In genomic region chr17:60623415-60623814, GRCh38 we compare ENCODE assay signal across 20 cellular contexts. TPM values are rescaled to one million over a fixed set of nuclear protein-coding genes. Genes with fewer than 3 reads are reported as not detected.
DNase-seq lines count a peak whose midpoint lies in the region; ATAC-seq and TF ChIP-seq lines count a peak whose summit lies in the region.
"Had no signal": no experiment of that assay in that cellular context is flagged by ENCODE, and none has a peak within 500 bp of the region (broad histone marks: within the 10 kb centered on the region; RNA-seq: fewer than 3 reads in every experiment).

No MANE protein-coding gene starts in this region.

- H4K8ac ChIP-seq in H9 (replicated peaks; ENCODE audit: insufficient read length, low read depth, low read length) = no peak overlapping the region
- no peak overlapping the region for H4K8ac ChIP-seq in mesendoderm (ENCODE audit: low read depth, low read length)

- peak overlapping the region; percentile 37 for H3K27ac ChIP-seq in A673 (ENCODE audit: low read depth, low read length, poor library complexity, severe bottlenecking)
- no peak overlapping the region for H3K27ac ChIP-seq in H9 (ENCODE audit: insufficient read length, low read depth, low read length)
- H3K27ac ChIP-seq in SK-N-MC = peak overlapping the region; percentile 44
- H3K27ac ChIP-seq in mesendoderm (ENCODE audit: low read depth, low read length) = no peak overlapping the region
- H3K27ac ChIP-seq: HL-60 had no signal

- H2AK5ac ChIP-seq in H9 (ENCODE audit: insufficient read length, low read length) (no peak overlapping the region), mesendoderm (ENCODE audit: low read length) (no peak overlapping the region)

- H3K9ac ChIP-seq in H9 (ENCODE audit: extremely low read depth, insufficient read length, low read length) (no peak overlapping the region), SK-N-MC (ENCODE audit: insufficient read length) (no peak overlapping the region), mesendoderm (ENCODE audit: low read length) (no peak overlapping the region)

- H3K4me3 ChIP-seq in A673 (ENCODE audit: low read depth, low read length, poor library complexity, severe bottlenecking) (no peak overlapping the region), SK-N-MC (no peak overlapping the region), mesendoderm (ENCODE audit: low read length) (no peak overlapping the region), mucosa of descending colon (no peak overlapping the region)

- H3K79me2 ChIP-seq in H9 (ENCODE audit: insufficient read depth, low read length) (peaks cover 5% of the 10 kb centered on the region; the same call in 1 of the 2 replicates), mesendoderm (ENCODE audit: control insufficient read depth, insufficient read depth, low read length) (peaks cover 9% of the 10 kb centered on the region)

- H3K18ac ChIP-seq in H9 (ENCODE audit: insufficient read length, low read depth, low read length) = no peak overlapping the region
- no peak overlapping the region for H3K18ac ChIP-seq in mesendoderm (ENCODE audit: low read length)

- no peaks in the 10 kb centered on the region for H3K36me3 ChIP-seq in A673 (ENCODE audit: insufficient read depth, low read length, poor library complexity, severe bottlenecking)
- H3K36me3 ChIP-seq in SK-N-MC (ENCODE audit: insufficient read depth, low read length) = no peaks in the 10 kb centered on the region
- H3K36me3 ChIP-seq in mesendoderm (ENCODE audit: control insufficient read depth, insufficient read depth, low read length) = no peaks in the 10 kb centered on the region
- no peaks in the 10 kb centered on the region for H3K36me3 ChIP-seq in mucosa of descending colon (ENCODE audit: low read depth)

- H3K4me1 Mint-ChIP-seq in H9 = no peaks in the 10 kb centered on the region
- H3K4me1 Mint-ChIP-seq in activated naive CD4-positive, alpha-beta T cell treated with anti-CD3 and anti-CD28 coated beads, Interleukin-2, amount 10 ng/mL, durations not matched to agents 7 days and 5 days = peaks cover 2% of the 10 kb centered on the region

- H2BK120ac ChIP-seq in H9 (ENCODE audit: low read depth, low read length, poor library complexity, severe bottlenecking) = no peak overlapping the region
- no peak overlapping the region for H2BK120ac ChIP-seq in mesendoderm (ENCODE audit: low read depth, low read length)

- no peak overlapping the region for H2BK5ac ChIP-seq in H9 (ENCODE audit: insufficient read length, low read length)
- H2BK5ac ChIP-seq in mesendoderm (ENCODE audit: low read length) = no peak overlapping the region

- no peak overlapping the region for H3K4me3 Mint-ChIP-seq in H9
- no peak overlapping the region for H3K4me3 Mint-ChIP-seq in activated naive CD4-positive, alpha-beta T cell treated with anti-CD3 and anti-CD28 coated beads, Interleukin-2, amount 10 ng/mL, durations not matched to agents 7 days and 5 days
- H3K4me3 Mint-ChIP-seq: CD4-positive, CD25-positive, alpha-beta regulatory T cell; CD8-positive, alpha-beta memory T cell; HFFc6 had no signal

- no CpG with 5 or more reads among the region's 9 CpGs for WGBS in H9 (ENCODE audit: extremely low coverage, insufficient read length, low lambda C conversion rate)
- WGBS in mesendoderm (ENCODE audit: extremely low coverage, insufficient coverage, low lambda C conversion rate) = no CpG with 5 or more reads among the region's 9 CpGs

- H3K4me1 ChIP-seq in A673 (ENCODE audit: insufficient read depth, low read length, poor library complexity, severe bottlenecking) = no peaks in the 10 kb centered on the region
- H3K4me1 ChIP-seq in H9 (ENCODE audit: insufficient read depth, low read length) = no peaks in the 10 kb centered on the region
- no peaks in the 10 kb centered on the region for H3K4me1 ChIP-seq in mesendoderm (ENCODE audit: control insufficient read depth, low read depth, low read length)
- H3K4me1 ChIP-seq in mucosa of descending colon (ENCODE audit: low read depth) = no peaks in the 10 kb centered on the region
- H3K4me1 ChIP-seq: BE2C had no signal

- H3K23me2 ChIP-seq in H9 (ENCODE audit: insufficient read length, low read depth, low read length, poor library complexity, severe bottlenecking) = no peaks in the 10 kb centered on the region

- H4K5ac ChIP-seq in H9 (ENCODE audit: insufficient read length, low read depth, low read length) (no peak overlapping the region), mesendoderm (ENCODE audit: low read length) (no peak overlapping the region)

- TF ChIP-seq CTCF in A673 (conservative IDR thresholded peaks at IDR 0.05; ENCODE audit: low read depth, low read length) (no peak), H9 (conservative IDR thresholded peaks at IDR 0.05) (no peak), mucosa of descending colon (IDR thresholded peaks at IDR 0.05) (no peak)

- H3K23ac ChIP-seq in H9 (ENCODE audit: insufficient read length, low read depth, low read length) (no peak overlapping the region), mesendoderm (ENCODE audit: low read length) (no peak overlapping the region)

- intact Hi-C loops in A673 (cut with micrococcal nuclease; ENCODE audit: unreplicated experiment) (no loop called here), mucosa of descending colon (cut with DNase I, micrococcal nuclease) (no loop called here)

- H3K9me3 Mint-ChIP-seq in H9 = no peaks in the 10 kb centered on the region; a peak in 2 of 5 replicates
- H3K9me3 Mint-ChIP-seq in activated naive CD4-positive, alpha-beta T cell treated with anti-CD3 and anti-CD28 coated beads, Interleukin-2, amount 10 ng/mL, durations not matched to agents 7 days and 5 days = no peaks in the 10 kb centered on the region
- H3K9me3 Mint-ChIP-seq: CD4-positive, CD25-positive, alpha-beta regulatory T cell; CD8-positive, alpha-beta memory T cell; HFFc6 had no signal

- no TSS peak for BruUV-seq in A673 (replicated peaks; lab: Mats Ljungman, UMichigan)

- H2AFZ ChIP-seq in H9 (ENCODE audit: low read length) = no peak overlapping the region

- peak overlapping the region; percentile 40 to 78 (median 71); a peak in 4 of 7 replicates for H3K27ac Mint-ChIP-seq in H9
- no peak overlapping the region for H3K27ac Mint-ChIP-seq in activated naive CD4-positive, alpha-beta T cell treated with anti-CD3 and anti-CD28 coated beads, Interleukin-2, amount 10 ng/mL, durations not matched to agents 7 days and 5 days
- H3K27ac Mint-ChIP-seq: HFFc6 had no signal

- H2BK15ac ChIP-seq in H9 (ENCODE audit: low read depth, low read length) = no peak overlapping the region
- H2BK15ac ChIP-seq in mesendoderm (replicated peaks; ENCODE audit: low read depth) = no peak overlapping the region

- no peak for ATAC-seq in mucosa of descending colon
- ATAC-seq: HCT116 had no signal

- H3K27me3 ChIP-seq in A673 (replicated peaks; ENCODE audit: insufficient read depth, low read depth, low read length, poor library complexity) = no peaks in the 10 kb centered on the region
- no peaks in the 10 kb centered on the region for H3K27me3 ChIP-seq in H9 (ENCODE audit: insufficient read depth, low read length)
- no peaks in the 10 kb centered on the region for H3K27me3 ChIP-seq in mesendoderm (ENCODE audit: insufficient read depth, low read length, poor library complexity)
- H3K27me3 ChIP-seq: BE2C had no signal

- no peak overlapping the region for H2BK12ac ChIP-seq in H9 (ENCODE audit: insufficient read length, low read depth, low read length)

- peaks cover 2% of the 10 kb centered on the region for H3K79me1 ChIP-seq in H9 (ENCODE audit: insufficient read depth, low read depth, low read length, poor library complexity, severe bottlenecking)
- peaks cover 3% of the 10 kb centered on the region for H3K79me1 ChIP-seq in mesendoderm (ENCODE audit: low read length)

- H3K4ac ChIP-seq in H9 (ENCODE audit: low read depth, low read length) (no peak overlapping the region), mesendoderm (ENCODE audit: low read depth, low read length) (no peak overlapping the region)

- H4K20me1 ChIP-seq in H9 (ENCODE audit: control insufficient read depth, insufficient read depth, insufficient read length) = no peaks in the 10 kb centered on the region

- no peak overlapping the region for H3T11ph ChIP-seq in H9 (ENCODE audit: low read length)

- DNase-seq in A673 (ENCODE audit: low spot score) (no peak), H9 (no peak), SK-N-MC (ENCODE audit: low read depth, low spot score) (no peak), mesendoderm (peak; percentile 21), mucosa of descending colon (no peak), NCI-H1436 (lab: John Stamatoyannopoulos, UW) (no peak)
- DNase-seq in activated naive CD4-positive, alpha-beta T cell treated with anti-CD3 and anti-CD28 coated beads, Interleukin-2, amount 10 ng/mL, durations not matched to agents 7 days and 5 days = no peak
- DNase-seq: ACHN; BE2C; C1 segment of cervical spinal cord; CD4-positive, CD25-positive, alpha-beta regulatory T cell; CD8-positive, alpha-beta memory T cell; COR-L47; DMS 273 treated with DMSO at 0.1 percent for 48 hours; DMS53; DND-41; EL; HFFc6 had no signal

- no peak overlapping the region for H4K91ac ChIP-seq in H9 (ENCODE audit: insufficient read length, low read depth, low read length)

- H3K56ac ChIP-seq in H9 (ENCODE audit: insufficient read length, low read depth, low read length) (no peak overlapping the region), mesendoderm (ENCODE audit: low read length) (no peak overlapping the region)

- H3K4me2 ChIP-seq in H9 (ENCODE audit: insufficient read depth, insufficient read length, low read length) (no peak overlapping the region), mesendoderm (ENCODE audit: low read length) (no peak overlapping the region)

- no peaks in the 10 kb centered on the region for H3K27me3 Mint-ChIP-seq in H9 (ENCODE audit: low read depth)
- no peaks in the 10 kb centered on the region for H3K27me3 Mint-ChIP-seq in activated naive CD4-positive, alpha-beta T cell treated with anti-CD3 and anti-CD28 coated beads, Interleukin-2, amount 10 ng/mL, durations not matched to agents 7 days and 5 days
- H3K27me3 Mint-ChIP-seq: CD4-positive, CD25-positive, alpha-beta regulatory T cell; CD8-positive, alpha-beta memory T cell had no signal

- H3K36me3 Mint-ChIP-seq in H9 (ENCODE audit: insufficient read depth in 1 of 3, low read depth in 3 of 3) = peaks cover 0 to 6% (median 6%) of the 10 kb centered on the region in 3 experiments; a peak in 5 of 7 replicates
- H3K36me3 Mint-ChIP-seq in activated naive CD4-positive, alpha-beta T cell treated with anti-CD3 and anti-CD28 coated beads, Interleukin-2, amount 10 ng/mL, durations not matched to agents 7 days and 5 days = peaks cover 9% of the 10 kb centered on the region

- POLR2A ChIA-PET in A673 (lab: Charles Lee; ENCODE audit: low non-redundant PET) = no interaction called here

- no peak overlapping the region for H3K14ac ChIP-seq in H9 (ENCODE audit: insufficient read depth, low read length)

- no peaks in the 10 kb centered on the region for H3K9me3 ChIP-seq in A673 (ENCODE audit: low read depth, low read length, poor library complexity, severe bottlenecking)
- H3K9me3 ChIP-seq in H9 (ENCODE audit: control insufficient read depth, low read depth, low read length) = no peaks in the 10 kb centered on the region
- H3K9me3 ChIP-seq in SK-N-MC (ENCODE audit: low read depth, low read length) = no peaks in the 10 kb centered on the region
- H3K9me3 ChIP-seq in mucosa of descending colon = no peaks in the 10 kb centered on the region
- H3K9me3 ChIP-seq: BE2C had no signal

- CTCF ChIA-PET in A673 (lab: Charles Lee) = interaction anchor here (1.0 kb wide), 1 partner anchor 272 kb away, joined by 5 read pairs; no protein-coding TSS in a partner anchor
- CTCF ChIA-PET in activated naive CD4-positive, alpha-beta T cell treated with anti-CD3 and anti-CD28 coated beads, Interleukin-2, amount 10 ng/mL, durations not matched to agents 7 days and 5 days (lab: Charles Lee) = interaction anchor here (0.9 kb wide), 1 partner anchor 15 kb away, joined by 3 read pairs; no protein-coding TSS in a partner anchor

- no peak overlapping the region for H2BK20ac ChIP-seq in H9 (ENCODE audit: low read depth, low read length, poor library complexity, severe bottlenecking)

RNA-seq across cellular contexts. Expression of gene PPM1D, which starts 23.4 kb away (rescaled TPM):
- total RNA-seq in A673 (2021) = 17.1 and 17.8 TPM in 2 replicates
- total RNA-seq in H9 (2021) = 19.0 and 19.9 TPM in 2 replicates
- 8.0 TPM for polyA plus RNA-seq in mesendoderm (2013, experiment 1 of 2)
- 8.3 TPM for polyA plus RNA-seq in mesendoderm (2013, experiment 2 of 2)
- 10 to 100 TPM; 16.0 to 20.6 (median 16.3) TPM for total RNA-seq in mucosa of descending colon

RNA-seq across cellular contexts. Expression of gene BCAS3, which starts 54.2 kb away (rescaled TPM):
- total RNA-seq in A673 (2021) = 14.4 and 23.4 TPM in 2 replicates
- 21.4 and 22.4 TPM in 2 replicates for total RNA-seq in H9 (2021)
- polyA plus RNA-seq in mesendoderm (2013, experiment 1 of 2) = 6.4 TPM
- 7.1 TPM for polyA plus RNA-seq in mesendoderm (2013, experiment 2 of 2)
- 10 to 100 TPM; 21.6 to 33.4 (median 32.1) TPM for total RNA-seq in mucosa of descending colon

Comparison
In these comparisons a context has a peak if more than half of its experiments do, and no peak if none do; other contexts are left out.
1. H3K27ac ChIP-seq: peak in A673 (single experiment) and SK-N-MC (single experiment); none in H9 (single experiment) and mesendoderm (single experiment).